8 cellular contexts compared by ENCODE assay signal in genomic region chr5:175478008-175478383, GRCh38. TPM values are rescaled to one million over a fixed set of nuclear protein-coding genes. Genes with fewer than 3 reads are reported as not detected.
DNase-seq lines count a peak whose midpoint lies in the region; ATAC-seq lines count a peak whose summit lies in the region.

No MANE protein-coding gene starts in this region.

- peaks cover 28% of the 10 kb centered on the region for H3K36me3 ChIP-seq in iPS-20b (ENCODE audit: insufficient read depth, low read depth, low read length)
- peaks cover 0 to 2% of the 10 kb centered on the region in 2 donors for H3K36me3 ChIP-seq in stomach smooth muscle (ENCODE audit: control insufficient read depth in 2 of 2, insufficient read depth in 2 of 2, low read length in 2 of 2)

- ATAC-seq in GM18907 (IDR thresholded peaks at IDR 0.05; ENCODE audit: unreplicated experiment) = no peak
- no peak for ATAC-seq in HG02798 (IDR thresholded peaks at IDR 0.05; ENCODE audit: poor library complexity, unreplicated experiment)

- H3K9ac ChIP-seq in iPS-20b (ENCODE audit: low read depth, low read length) (peak overlapping the region; percentile 55; the same call in 1 of the 2 replicates), stomach smooth muscle (ENCODE audit: low read length in 2 of 2) (peak overlapping the region; percentile 51 to 84)

- peak; percentile 42 for DNase-seq in NCI-H2171 treated with DMSO at 0.1 percent for 48 hours (lab: John Stamatoyannopoulos, UW)
- DNase-seq in NCI-H2171 (lab: John Stamatoyannopoulos, UW) = no peak
- DNase-seq in activated T-helper 1 cell treated with anti-CD3 and anti-CD28 coated beads, Interleukin-12 subunit alpha, Interleukin-12 subunit beta, Interleukin-2, Interleukin-4 antibody, amounts not matched to agents 30 ng/mL and 10 ng/mL and 1 ng/mL, durations not matched to agents 14 hours and 24 hours and 36 hours (ENCODE audit: low spot score) = no peak
- DNase-seq in AML-193 (lab: John Stamatoyannopoulos, UW) = no peak

- H3K4me1 ChIP-seq in iPS-20b (ENCODE audit: insufficient read depth, low read length) (peaks cover 6% of the 10 kb centered on the region; the same call in 1 of the 2 replicates), stomach smooth muscle (ENCODE audit: control insufficient read depth, insufficient read depth, low read length) (peaks cover 15% of the 10 kb centered on the region)

- intact Hi-C loops in activated T-helper 1 cell treated with anti-CD3 and anti-CD28 coated beads, Interleukin-12 subunit alpha, Interleukin-12 subunit beta, Interleukin-2, Interleukin-4 antibody, amounts not matched to agents 30 ng/mL and 10 ng/mL and 1 ng/mL, durations not matched to agents 14 hours and 24 hours and 36 hours (cut with micrococcal nuclease) = loop anchor here (1.0 to 10.0 kb wide), 7 partner anchors 14 to 1861 kb away; partner anchors contain the start of genes ARL10, BOD1, DRD1 and KIAA1191

- peaks cover 12% of the 10 kb centered on the region for H3K27me3 Mint-ChIP-seq in activated T-helper 1 cell treated with anti-CD3 and anti-CD28 coated beads, Interleukin-12 subunit alpha, Interleukin-12 subunit beta, Interleukin-2, Interleukin-4 antibody, amounts not matched to agents 30 ng/mL and 10 ng/mL and 1 ng/mL, durations not matched to agents 14 hours and 24 hours and 36 hours (ENCODE audit: insufficient read depth)

- H3K36me3 Mint-ChIP-seq in activated T-helper 1 cell treated with anti-CD3 and anti-CD28 coated beads, Interleukin-12 subunit alpha, Interleukin-12 subunit beta, Interleukin-2, Interleukin-4 antibody, amounts not matched to agents 30 ng/mL and 10 ng/mL and 1 ng/mL, durations not matched to agents 14 hours and 24 hours and 36 hours (ENCODE audit: low read depth) = peaks cover 36% of the 10 kb centered on the region

- H3K4me3 ChIP-seq in iPS-20b (ENCODE audit: low read length) = peak overlapping the region; percentile 94
- H3K4me3 ChIP-seq in stomach smooth muscle (ENCODE audit: low read length in 2 of 2) = peak overlapping the region; percentile 88 to 92

- H3K27me3 ChIP-seq in iPS-20b (ENCODE audit: insufficient read depth, low read length) (peaks cover 19% of the 10 kb centered on the region), stomach smooth muscle (ENCODE audit: control insufficient read depth in 1 of 2, insufficient read depth in 2 of 2, low read length in 2 of 2) (peaks cover 0 to 2% of the 10 kb centered on the region in 2 donors)

- peaks cover 57% of the 10 kb centered on the region for H3K4me1 Mint-ChIP-seq in activated T-helper 1 cell treated with anti-CD3 and anti-CD28 coated beads, Interleukin-12 subunit alpha, Interleukin-12 subunit beta, Interleukin-2, Interleukin-4 antibody, amounts not matched to agents 30 ng/mL and 10 ng/mL and 1 ng/mL, durations not matched to agents 14 hours and 24 hours and 36 hours (ENCODE audit: low read depth)

- H3K4me3 Mint-ChIP-seq in activated T-helper 1 cell treated with anti-CD3 and anti-CD28 coated beads, Interleukin-12 subunit alpha, Interleukin-12 subunit beta, Interleukin-2, Interleukin-4 antibody, amounts not matched to agents 30 ng/mL and 10 ng/mL and 1 ng/mL, durations not matched to agents 14 hours and 24 hours and 36 hours = peak overlapping the region; percentile 86

- H3K9me3 Mint-ChIP-seq in activated T-helper 1 cell treated with anti-CD3 and anti-CD28 coated beads, Interleukin-12 subunit alpha, Interleukin-12 subunit beta, Interleukin-2, Interleukin-4 antibody, amounts not matched to agents 30 ng/mL and 10 ng/mL and 1 ng/mL, durations not matched to agents 14 hours and 24 hours and 36 hours = no peaks in the 10 kb centered on the region

- H3K9me3 ChIP-seq in iPS-20b (ENCODE audit: insufficient read depth, low read depth, low read length) (no peaks in the 10 kb centered on the region), stomach smooth muscle (ENCODE audit: control insufficient read depth in 2 of 2, low read length in 2 of 2) (no peaks in the 10 kb centered on the region)

- peak overlapping the region; percentile 80 for H3K27ac Mint-ChIP-seq in activated T-helper 1 cell treated with anti-CD3 and anti-CD28 coated beads, Interleukin-12 subunit alpha, Interleukin-12 subunit beta, Interleukin-2, Interleukin-4 antibody, amounts not matched to agents 30 ng/mL and 10 ng/mL and 1 ng/mL, durations not matched to agents 14 hours and 24 hours and 36 hours

- H3K27ac ChIP-seq in iPS-20b (ENCODE audit: low read length) (no peak overlapping the region), stomach smooth muscle (ENCODE audit: low read length) (no peak overlapping the region)

RNA-seq across cellular contexts. Expression of gene SFXN1, which starts 0.4 kb away (rescaled TPM):
- total RNA-seq in activated T-helper 1 cell treated with anti-CD3 and anti-CD28 coated beads, Interleukin-12 subunit alpha, Interleukin-12 subunit beta, Interleukin-2, Interleukin-4 antibody, amounts not matched to agents 30 ng/mL and 10 ng/mL and 1 ng/mL, durations not matched to agents 14 hours and 24 hours and 36 hours = 394 and 397 TPM in 2 replicates

RNA-seq across cellular contexts. Expression of gene DRD1, which starts 34.0 kb away (rescaled TPM):
- not detected in 2 replicates for total RNA-seq in activated T-helper 1 cell treated with anti-CD3 and anti-CD28 coated beads, Interleukin-12 subunit alpha, Interleukin-12 subunit beta, Interleukin-2, Interleukin-4 antibody, amounts not matched to agents 30 ng/mL and 10 ng/mL and 1 ng/mL, durations not matched to agents 14 hours and 24 hours and 36 hours
